1 cellular context compared by ENCODE assay signal in genomic region chr2:9142551-9143263, GRCh38.
TF ChIP-seq lines count a peak whose summit lies in the region.

No MANE protein-coding gene starts in this region.

TF ChIP-seq in HepG2, 621 proteins besides CTCF, POLR2A, EP300 and RAD21 (continued from another document and continues in another):
- TF ChIP-seq HNF1A (IDR thresholded peaks at IDR 0.05; ENCODE audit: low read depth) (no peak), HNF1A (CRISPR knock-in tag; IDR thresholded peaks at IDR 0.05; ENCODE audit: borderline replicate concordance) (no peak; the same call in 1 of the 2 replicates), ZNF674 (CRISPR knock-in tag; IDR thresholded peaks at IDR 0.05; ENCODE audit: low read depth) (no peak), CBFB (CRISPR knock-in tag; IDR thresholded peaks at IDR 0.05) (no peak), SYNCRIP (IDR thresholded peaks at IDR 0.05; ENCODE audit: insufficient read depth, low read depth, low read length) (no peak), SRY (CRISPR knock-in tag; IDR thresholded peaks at IDR 0.05) (no peak), MLX (CRISPR knock-in tag; IDR thresholded peaks at IDR 0.05) (no peak), ZNF597 (CRISPR knock-in tag; IDR thresholded peaks at IDR 0.05) (no peak), THAP9 (CRISPR knock-in tag; IDR thresholded peaks at IDR 0.05; ENCODE audit: borderline replicate concordance) (peak; percentile 50; the same call in 1 of the 2 replicates), ESRRA (CRISPR knock-in tag; IDR thresholded peaks at IDR 0.05; ENCODE audit: low read depth) (no peak), HMGA1 (CRISPR knock-in tag; conservative IDR thresholded peaks at IDR 0.05) (no peak), ZNF33A (CRISPR knock-in tag; IDR thresholded peaks at IDR 0.05; ENCODE audit: borderline replicate concordance) (no peak), ZNF205 (CRISPR knock-in tag; IDR thresholded peaks at IDR 0.05) (peak; percentile 57; the same call in 1 of the 2 replicates), STAT6 (CRISPR knock-in tag; IDR thresholded peaks at IDR 0.05; ENCODE audit: borderline replicate concordance) (0 out of 2 replicates have a peak, but pooled peaks have one; percentile 29), FOXO1 (CRISPR knock-in tag; IDR thresholded peaks at IDR 0.05) (peak; percentile 48; the same call in 1 of the 2 replicates), ZSCAN5A (CRISPR knock-in tag; IDR thresholded peaks at IDR 0.05; ENCODE audit: borderline replicate concordance) (no peak), ZNF547 (CRISPR knock-in tag; IDR thresholded peaks at IDR 0.05) (peak; percentile 53; the same call in 1 of the 2 replicates), ZFX (CRISPR knock-in tag; IDR thresholded peaks at IDR 0.05; ENCODE audit: low read depth) (peak; percentile 49; the same call in 1 of the 2 replicates), CENPBD1 (CRISPR knock-in tag; IDR thresholded peaks at IDR 0.05; ENCODE audit: borderline replicate concordance, low read depth) (no peak), LBX2 (CRISPR knock-in tag; IDR thresholded peaks at IDR 0.05; ENCODE audit: borderline replicate concordance) (no peak), MED8 (CRISPR knock-in tag; IDR thresholded peaks at IDR 0.05; ENCODE audit: insufficient replicate concordance) (no peak), CAMTA2 (CRISPR knock-in tag; IDR thresholded peaks at IDR 0.05; ENCODE audit: borderline replicate concordance) (no peak; the same call in 1 of the 2 replicates), ARNT (IDR thresholded peaks at IDR 0.05) (no peak), LCORL (IDR thresholded peaks at IDR 0.05) (no peak), LCORL (CRISPR knock-in tag; IDR thresholded peaks at IDR 0.05) (peak; percentile 85), ZNF83 (CRISPR knock-in tag; IDR thresholded peaks at IDR 0.05; ENCODE audit: borderline replicate concordance) (no peak), CC2D1A (CRISPR knock-in tag; IDR thresholded peaks at IDR 0.05) (no peak), KDM3A (CRISPR knock-in tag; IDR thresholded peaks at IDR 0.05; ENCODE audit: low read depth) (peak; percentile 94)
- TF ChIP-seq, protein P1, sequence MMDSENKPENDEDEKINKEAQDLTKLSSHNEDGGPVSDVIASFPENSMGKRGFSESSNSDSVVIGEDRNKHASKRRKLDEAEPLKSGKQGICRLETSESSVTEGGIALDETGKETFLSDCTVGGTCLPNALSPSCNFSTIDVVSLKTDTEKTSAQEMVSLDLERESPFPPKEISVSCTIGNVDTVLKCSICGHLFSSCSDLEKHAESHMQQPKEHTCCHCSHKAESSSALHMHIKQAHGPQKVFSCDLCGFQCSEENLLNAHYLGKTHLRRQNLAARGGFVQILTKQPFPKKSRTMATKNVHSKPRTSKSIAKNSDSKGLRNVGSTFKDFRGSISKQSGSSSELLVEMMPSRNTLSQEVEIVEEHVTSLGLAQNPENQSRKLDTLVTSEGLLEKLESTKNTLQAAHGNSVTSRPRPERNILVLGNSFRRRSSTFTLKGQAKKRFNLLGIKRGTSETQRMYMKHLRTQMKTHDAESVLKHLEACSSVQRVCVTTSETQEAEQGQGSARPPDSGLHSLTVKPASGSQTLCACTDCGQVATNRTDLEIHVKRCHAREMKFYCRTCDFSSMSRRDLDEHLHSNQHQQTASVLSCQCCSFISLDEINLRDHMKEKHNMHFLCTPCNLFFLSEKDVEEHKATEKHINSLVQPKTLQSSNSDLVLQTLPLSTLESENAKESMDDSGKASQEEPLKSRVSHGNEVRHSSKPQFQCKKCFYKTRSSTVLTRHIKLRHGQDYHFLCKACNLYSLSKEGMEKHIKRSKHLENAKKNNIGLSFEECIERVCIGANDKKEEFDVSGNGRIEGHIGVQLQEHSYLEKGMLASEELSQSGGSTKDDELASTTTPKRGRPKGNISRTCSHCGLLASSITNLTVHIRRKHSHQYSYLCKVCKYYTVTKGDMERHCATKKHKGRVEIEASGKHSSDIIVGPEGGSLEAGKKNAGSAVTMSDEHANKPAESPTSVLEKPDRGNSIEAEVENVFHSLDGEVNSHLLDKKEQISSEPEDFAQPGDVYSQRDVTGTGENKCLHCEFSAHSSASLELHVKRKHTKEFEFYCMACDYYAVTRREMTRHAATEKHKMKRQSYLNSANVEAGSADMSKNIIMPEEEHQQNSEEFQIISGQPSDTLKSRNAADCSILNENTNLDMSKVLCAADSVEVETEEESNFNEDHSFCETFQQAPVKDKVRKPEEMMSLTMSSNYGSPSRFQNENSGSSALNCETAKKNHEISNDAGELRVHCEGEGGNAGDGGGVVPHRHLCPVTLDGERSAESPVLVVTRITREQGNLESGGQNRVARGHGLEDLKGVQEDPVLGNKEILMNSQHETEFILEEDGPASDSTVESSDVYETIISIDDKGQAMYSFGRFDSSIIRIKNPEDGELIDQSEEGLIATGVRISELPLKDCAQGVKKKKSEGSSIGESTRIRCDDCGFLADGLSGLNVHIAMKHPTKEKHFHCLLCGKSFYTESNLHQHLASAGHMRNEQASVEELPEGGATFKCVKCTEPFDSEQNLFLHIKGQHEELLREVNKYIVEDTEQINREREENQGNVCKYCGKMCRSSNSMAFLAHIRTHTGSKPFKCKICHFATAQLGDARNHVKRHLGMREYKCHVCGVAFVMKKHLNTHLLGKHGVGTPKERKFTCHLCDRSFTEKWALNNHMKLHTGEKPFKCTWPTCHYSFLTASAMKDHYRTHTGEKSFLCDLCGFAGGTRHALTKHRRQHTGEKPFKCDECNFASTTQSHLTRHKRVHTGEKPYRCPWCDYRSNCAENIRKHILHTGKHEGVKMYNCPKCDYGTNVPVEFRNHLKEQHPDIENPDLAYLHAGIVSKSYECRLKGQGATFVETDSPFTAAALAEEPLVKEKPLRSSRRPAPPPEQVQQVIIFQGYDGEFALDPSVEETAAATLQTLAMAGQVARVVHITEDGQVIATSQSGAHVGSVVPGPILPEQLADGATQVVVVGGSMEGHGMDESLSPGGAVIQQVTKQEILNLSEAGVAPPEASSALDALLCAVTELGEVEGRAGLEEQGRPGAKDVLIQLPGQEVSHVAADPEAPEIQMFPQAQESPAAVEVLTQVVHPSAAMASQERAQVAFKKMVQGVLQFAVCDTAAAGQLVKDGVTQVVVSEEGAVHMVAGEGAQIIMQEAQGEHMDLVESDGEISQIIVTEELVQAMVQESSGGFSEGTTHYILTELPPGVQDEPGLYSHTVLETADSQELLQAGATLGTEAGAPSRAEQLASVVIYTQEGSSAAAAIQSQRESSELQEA (CRISPR knock-in tag; IDR thresholded peaks at IDR 0.05; ENCODE audit: not compliant biosample characterization) = no peak
- TF ChIP-seq, protein P2, sequence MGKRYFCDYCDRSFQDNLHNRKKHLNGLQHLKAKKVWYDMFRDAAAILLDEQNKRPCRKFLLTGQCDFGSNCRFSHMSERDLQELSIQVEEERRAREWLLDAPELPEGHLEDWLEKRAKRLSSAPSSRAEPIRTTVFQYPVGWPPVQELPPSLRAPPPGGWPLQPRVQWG (CRISPR knock-in tag; IDR thresholded peaks at IDR 0.05; ENCODE audit: borderline replicate concordance, low read depth) = no peak
- TF ChIP-seq, protein P3, sequence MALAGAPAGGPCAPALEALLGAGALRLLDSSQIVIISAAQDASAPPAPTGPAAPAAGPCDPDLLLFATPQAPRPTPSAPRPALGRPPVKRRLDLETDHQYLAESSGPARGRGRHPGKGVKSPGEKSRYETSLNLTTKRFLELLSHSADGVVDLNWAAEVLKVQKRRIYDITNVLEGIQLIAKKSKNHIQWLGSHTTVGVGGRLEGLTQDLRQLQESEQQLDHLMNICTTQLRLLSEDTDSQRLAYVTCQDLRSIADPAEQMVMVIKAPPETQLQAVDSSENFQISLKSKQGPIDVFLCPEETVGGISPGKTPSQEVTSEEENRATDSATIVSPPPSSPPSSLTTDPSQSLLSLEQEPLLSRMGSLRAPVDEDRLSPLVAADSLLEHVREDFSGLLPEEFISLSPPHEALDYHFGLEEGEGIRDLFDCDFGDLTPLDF (CRISPR knock-in tag; IDR thresholded peaks at IDR 0.05) = no peak
